Comparison of ENCODE assay signal across 8 cellular contexts in genomic region chr20:56343861-56344381, GRCh38. TPM values are rescaled to one million over a fixed set of nuclear protein-coding genes. Genes with fewer than 3 reads are reported as not detected.
DNase-seq lines count a peak whose midpoint lies in the region; ATAC-seq, FAIRE-seq and TF ChIP-seq lines count a peak whose summit lies in the region.

No MANE protein-coding gene starts in this region.

- 2 to 3% methylated on average over 41 of the region's 41 CpGs for WGBS in pancreas, 2 donors

- H3K36me3 Mint-ChIP-seq in stimulated activated memory B cell treated with anti-CD40 and anti-IgM and Interleukin-4, amounts not matched to agents 10 μg/mL and 1 μg/mL and 100 μg/mL, for 72 hours, result no peaks in the 10 kb centered on the region

- intact Hi-C loops in pancreas (cut with DNase I), result no loop called here

- H3K4me1 Mint-ChIP-seq in stimulated activated memory B cell treated with anti-CD40 and anti-IgM and Interleukin-4, amounts not matched to agents 10 μg/mL and 1 μg/mL and 100 μg/mL, for 72 hours, result peaks cover 5% of the 10 kb centered on the region

- peaks cover 88% of the 10 kb centered on the region for H3K27me3 Mint-ChIP-seq in stimulated activated memory B cell treated with anti-CD40 and anti-IgM and Interleukin-4, amounts not matched to agents 10 μg/mL and 1 μg/mL and 100 μg/mL, for 72 hours

- H3K27me3 ChIP-seq in pancreas, result peaks cover 0 to 5% (median 0%) of the 10 kb centered on the region in 4 donors

- no peak overlapping the region for H3K27ac Mint-ChIP-seq in stimulated activated memory B cell treated with anti-CD40 and anti-IgM and Interleukin-4, amounts not matched to agents 10 μg/mL and 1 μg/mL and 100 μg/mL, for 72 hours

- no peak for FAIRE-seq in pancreas (lab: Jason Lieb, UNC)

- peak overlapping the region in 1 of 4 donors; percentile 26 for H3K4me3 ChIP-seq in pancreas

- H3K4me3 Mint-ChIP-seq in stimulated activated memory B cell treated with anti-CD40 and anti-IgM and Interleukin-4, amounts not matched to agents 10 μg/mL and 1 μg/mL and 100 μg/mL, for 72 hours, result no peak overlapping the region

- H3K9me3 Mint-ChIP-seq in stimulated activated memory B cell treated with anti-CD40 and anti-IgM and Interleukin-4, amounts not matched to agents 10 μg/mL and 1 μg/mL and 100 μg/mL, for 72 hours, result no peaks in the 10 kb centered on the region

- H3K27ac ChIP-seq in pancreas, result no peak overlapping the region

- no peaks in the 10 kb centered on the region for H3K36me3 ChIP-seq in pancreas

- peak; percentile 34 to 67 (median 56) for TF ChIP-seq CTCF in pancreas (IDR thresholded peaks at IDR 0.05)

- DNase-seq in activated CD4-positive, alpha-beta T cell treated with anti-CD3 and anti-CD28 coated beads for 48 hours, result peak; percentile 72
- DNase-seq in activated CD4-positive, alpha-beta T cell treated with anti-CD3 and anti-CD28 coated beads, Interleukin-2, amount 50 U/mL, for 4 hours, result no peak
- DNase-seq in HPDE6-E6E7 (ENCODE audit: extremely low spot score) (peak; percentile 65), activated T-cell treated with anti-CD3 and anti-CD28 coated beads for 24 hours (ENCODE audit: low read depth) (peak; percentile 11), fibroblast of the conjunctiva (ENCODE audit: low read depth) (peak; percentile 18), pancreas (peak in 5 of 6 donors; percentile 18 to 86 (median 55))

- H3K4me1 ChIP-seq in pancreas, result peaks cover 6 to 17% (median 12%) of the 10 kb centered on the region in 3 donors

- ATAC-seq in pancreas (peak; percentile 55 to 88 (median 83)), HG02884 (IDR thresholded peaks at IDR 0.05; ENCODE audit: unreplicated experiment) (no peak)
- no peak for ATAC-seq in stimulated activated memory B cell treated with anti-CD40 and anti-IgM and Interleukin-4, amounts not matched to agents 10 μg/mL and 1 μg/mL and 100 μg/mL, for 72 hours

- no peaks in the 10 kb centered on the region for H3K9me3 ChIP-seq in pancreas

RNA-seq across cellular contexts. Expression of gene FAM210B, which starts 14.9 kb away (rescaled TPM):
- total RNA-seq in pancreas, result 10 to 100 TPM; 15.3 to 28.2 (median 24.8) TPM
- 10 to 100 TPM; 13.1 to 29.6 TPM for polyA plus RNA-seq in pancreas

RNA-seq across cellular contexts. Expression of gene AURKA, which starts 48.1 kb away (rescaled TPM):
- total RNA-seq in pancreas, result 1 to 10 TPM in 4 of 6 donors, under 1 TPM in 2; 0.51 to 1.9 (median 1.1) TPM
- under 1 TPM; 0.61 to 0.80 TPM for polyA plus RNA-seq in pancreas

RNA-seq across cellular contexts. Expression of gene CSTF1, which starts 48.5 kb away (rescaled TPM):
- 10 to 100 TPM; 12.1 to 17.5 (median 16.2) TPM for total RNA-seq in pancreas
- 10 to 100 TPM in 1 of 2 donors, 1 to 10 TPM in 1; 4.5 to 13.0 TPM for polyA plus RNA-seq in pancreas

Comparison
In these comparisons a context has a peak if more than half of its experiments do, and no peak if none do; other contexts are left out.
1. DNase-seq: peak in activated CD4-positive, alpha-beta T cell treated with anti-CD3 and anti-CD28 coated beads for 48 hours (single experiment), HPDE6-E6E7 (single experiment), activated T-cell treated with anti-CD3 and anti-CD28 coated beads for 24 hours (single experiment), fibroblast of the conjunctiva (single experiment) and pancreas (5 of 6); none in activated CD4-positive, alpha-beta T cell treated with anti-CD3 and anti-CD28 coated beads, Interleukin-2, amount 50 U/mL, for 4 hours (0 of 2).
2. ATAC-seq: peak in pancreas (4 of 4); none in stimulated activated memory B cell treated with anti-CD40 and anti-IgM and Interleukin-4, amounts not matched to agents 10 μg/mL and 1 μg/mL and 100 μg/mL, for 72 hours (single experiment) and HG02884 (single experiment).